30 cellular contexts compared by ENCODE assay signal in genomic region chr2:16311521-16312440, GRCh38.
"Had no signal": no experiment of that assay in that cellular context is flagged by ENCODE, and none has a peak within 500 bp of the region (broad histone marks: within the 10 kb centered on the region; RNA-seq: fewer than 3 reads in every experiment).

No MANE protein-coding gene starts in this region.

- H3K36me3 ChIP-seq: brain microvascular endothelial cell, lower lobe of right lung, pancreas, prostate gland, thoracic aorta, uterus had no signal

- ATAC-seq: activated CD8-positive, alpha-beta T cell treated with anti-CD3 and anti-CD28 coated beads for 36 hours; activated T-cell treated with anti-CD3 and anti-CD28 coated beads, Interleukin-2, amount 50 U/mL, for 4 hours; activated T-helper 17 cell treated with anti-CD3 and anti-CD28 coated beads, Interleukin-2, amount 50 U/mL, for 72 hours; left lobe of liver; lower lobe of right lung; natural killer cell; pancreas; sciatic nerve; stimulated activated effector memory CD8-positive, alpha-beta T cell treated with anti-CD3 and anti-CD28 coated beads, Interleukin-12 subunit alpha, Interleukin-12 subunit beta, amount 100 ng/mL, for 72 hours had no signal

- H3K36me3 Mint-ChIP-seq: natural killer cell; stimulated activated effector memory CD8-positive, alpha-beta T cell treated with anti-CD3 and anti-CD28 coated beads, Interleukin-12 subunit alpha, Interleukin-12 subunit beta, amount 100 ng/mL, for 72 hours; type B pancreatic cell had no signal

- H3K4me3 ChIP-seq: coronary artery, dorsolateral prefrontal cortex, lower lobe of right lung, pancreas, prostate gland, skin epidermis, thoracic aorta, uterus had no signal

- H3K4me3 Mint-ChIP-seq: activated B cell treated with CpG ODN at 0.5 μM for 24 hours; activated CD8-positive, alpha-beta T cell treated with anti-CD3 and anti-CD28 coated beads for 36 hours; activated T-cell treated with anti-CD3 and anti-CD28 coated beads, Interleukin-2, amount 50 U/mL, for 4 hours; activated T-helper 17 cell treated with anti-CD3 and anti-CD28 coated beads, Interleukin-2, amount 50 U/mL, for 72 hours; natural killer cell; stimulated activated effector memory CD8-positive, alpha-beta T cell treated with anti-CD3 and anti-CD28 coated beads, Interleukin-12 subunit alpha, Interleukin-12 subunit beta, amount 100 ng/mL, for 72 hours; stimulated activated naive CD8-positive, alpha-beta T cell treated with anti-CD3 and anti-CD28 coated beads, Interleukin-15, Interleukin-2, amounts not matched to agents 100 ng/mL and 50 ng/mL, for 24 hours; type B pancreatic cell had no signal

- H3K27me3 Mint-ChIP-seq: activated B cell treated with CpG ODN at 0.5 μM for 24 hours; stimulated activated naive CD8-positive, alpha-beta T cell treated with anti-CD3 and anti-CD28 coated beads, Interleukin-15, Interleukin-2, amounts not matched to agents 100 ng/mL and 50 ng/mL, for 24 hours had no signal

- H3K27ac Mint-ChIP-seq: activated B cell treated with CpG ODN at 0.5 μM for 24 hours; activated CD8-positive, alpha-beta T cell treated with anti-CD3 and anti-CD28 coated beads for 36 hours; activated T-helper 17 cell treated with anti-CD3 and anti-CD28 coated beads, Interleukin-2, amount 50 U/mL, for 72 hours; natural killer cell; stimulated activated effector memory CD8-positive, alpha-beta T cell treated with anti-CD3 and anti-CD28 coated beads, Interleukin-12 subunit alpha, Interleukin-12 subunit beta, amount 100 ng/mL, for 72 hours; stimulated activated naive CD8-positive, alpha-beta T cell treated with anti-CD3 and anti-CD28 coated beads, Interleukin-15, Interleukin-2, amounts not matched to agents 100 ng/mL and 50 ng/mL, for 24 hours; type B pancreatic cell had no signal

- H3K4me1 ChIP-seq: lower lobe of right lung, pancreas, prostate gland, uterus had no signal

- H3K4me1 Mint-ChIP-seq: activated B cell treated with CpG ODN at 0.5 μM for 24 hours; activated T-helper 17 cell treated with anti-CD3 and anti-CD28 coated beads, Interleukin-2, amount 50 U/mL, for 72 hours; natural killer cell; stimulated activated effector memory CD8-positive, alpha-beta T cell treated with anti-CD3 and anti-CD28 coated beads, Interleukin-12 subunit alpha, Interleukin-12 subunit beta, amount 100 ng/mL, for 72 hours had no signal

- H3K9me3 Mint-ChIP-seq: activated B cell treated with CpG ODN at 0.5 μM for 24 hours; activated CD8-positive, alpha-beta T cell treated with anti-CD3 and anti-CD28 coated beads for 36 hours; activated T-cell treated with anti-CD3 and anti-CD28 coated beads, Interleukin-2, amount 50 U/mL, for 4 hours; activated T-helper 17 cell treated with anti-CD3 and anti-CD28 coated beads, Interleukin-2, amount 50 U/mL, for 72 hours; natural killer cell; stimulated activated naive CD8-positive, alpha-beta T cell treated with anti-CD3 and anti-CD28 coated beads, Interleukin-15, Interleukin-2, amounts not matched to agents 100 ng/mL and 50 ng/mL, for 24 hours; type B pancreatic cell had no signal

- DNase-seq: activated B cell treated with CpG ODN at 0.5 μM for 24 hours; activated CD4-positive, alpha-beta T cell treated with anti-CD3 and anti-CD28 coated beads, Interleukin-2, amount 50 U/mL, for 1 hour; activated CD8-positive, alpha-beta T cell treated with anti-CD3 and anti-CD28 coated beads for 36 hours; activated gamma-delta T cell treated with Interleukin-2 at 50 U/mL for 16 hours; activated naive CD4-positive, alpha-beta T cell treated with anti-CD3 and anti-CD28 coated beads, Interleukin-2, amount 50 U/mL, for 16 hours; activated T-cell treated with anti-CD3 and anti-CD28 coated beads, Interleukin-2, amount 50 U/mL, for 4 hours; amniotic stem cell; brain microvascular endothelial cell; dorsolateral prefrontal cortex; effector memory CD4-positive, alpha-beta T cell; kidney glomerular epithelial cell; lower lobe of right lung; mesenchymal stem cell; natural killer cell; pancreas; retina; stimulated activated CD4-positive, alpha-beta T cell treated with anti-CD3 and anti-CD28 coated beads, Interleukin-12 subunit alpha, Interleukin-12 subunit beta, amount 100 ng/mL, for 4 hours; stimulated activated CD4-positive, alpha-beta T cell treated with anti-CD3 and anti-CD28 coated beads, Interleukin-4, amount 100 ng/mL, for 24 hours; T-helper 9 cell; uterus had no signal

- H3K9me3 ChIP-seq: lower lobe of right lung, pancreas, prostate gland, thoracic aorta, uterus had no signal

- H3K27me3 ChIP-seq: brain microvascular endothelial cell, dorsolateral prefrontal cortex, uterus had no signal

- H3K27ac ChIP-seq: brain microvascular endothelial cell, coronary artery, dorsolateral prefrontal cortex, lower lobe of right lung, pancreas, prostate gland, skin epidermis, thoracic aorta, uterus had no signal
